Comparison of ENCODE assay signal across 28 cellular contexts in genomic region chr12:112564160-112564559, GRCh38.
DNase-seq lines count a peak whose midpoint lies in the region; ATAC-seq, FAIRE-seq and TF ChIP-seq lines count a peak whose summit lies in the region.
"Had no signal": no experiment of that assay in that cellular context is flagged by ENCODE, and none has a peak within 500 bp of the region (broad histone marks: within the 10 kb centered on the region; RNA-seq: fewer than 3 reads in every experiment).

No MANE protein-coding gene starts in this region.

- BruUV-seq in OCI-LY7 (replicated peaks; lab: Mats Ljungman, UMichigan), result no TSS peak

- intact Hi-C loops in activated CD4-positive, alpha-beta T cell treated with anti-CD3 and anti-CD28 coated beads for 36 hours (cut with DNase I, micrococcal nuclease), result no loop called here
- intact Hi-C loops in activated CD4-positive, alpha-beta T cell treated with anti-CD3 and anti-CD28 coated beads, Interleukin-2, amount 10 ng/mL, durations not matched to agents 24 days and 14 days (cut with micrococcal nuclease), result no loop called here
- intact Hi-C loops in OCI-LY7 (cut with micrococcal nuclease; ENCODE audit: unreplicated experiment), result no loop called here
- intact Hi-C loops in Right ventricle myocardium inferior (cut with DNase I), result no loop called here

- FAIRE-seq in urothelium cell line (lab: Jason Lieb, UNC), result no peak

- H3K36me3 Mint-ChIP-seq in activated CD4-positive, alpha-beta T cell treated with anti-CD3 and anti-CD28 coated beads for 36 hours (ENCODE audit: low read depth), result no peaks in the 10 kb centered on the region
- no peaks in the 10 kb centered on the region for H3K36me3 Mint-ChIP-seq in activated CD4-positive, alpha-beta T cell treated with anti-CD3 and anti-CD28 coated beads, Interleukin-2, amount 10 ng/mL, durations not matched to agents 24 days and 14 days (ENCODE audit: low read depth)
- H3K36me3 Mint-ChIP-seq in mesothelial cell of epicardium, result no peaks in the 10 kb centered on the region
- H3K36me3 Mint-ChIP-seq: activated CD4-positive, alpha-beta memory T cell treated with anti-CD3 and anti-CD28 coated beads for 36 hours had no signal

- H2AFZ ChIP-seq in OCI-LY7 (ENCODE audit: low read length), result no peak overlapping the region

- no peak for ATAC-seq in activated CD4-positive, alpha-beta T cell treated with anti-CD3 and anti-CD28 coated beads for 36 hours
- no peak for ATAC-seq in Right ventricle myocardium inferior
- ATAC-seq: body of pancreas, gastroesophageal sphincter had no signal

- H3K79me2 ChIP-seq in OCI-LY7 (ENCODE audit: insufficient read depth, low read depth, low read length), result no peaks in the 10 kb centered on the region

- H3K36me3 ChIP-seq in OCI-LY7 (ENCODE audit: insufficient read depth, low read length), result no peaks in the 10 kb centered on the region
- H3K36me3 ChIP-seq: BLaER1, esophagus muscularis mucosa, gastroesophageal sphincter, stomach, transverse colon had no signal

- no peak overlapping the region for H3K27ac Mint-ChIP-seq in activated CD4-positive, alpha-beta T cell treated with anti-CD3 and anti-CD28 coated beads for 36 hours
- no peak overlapping the region for H3K27ac Mint-ChIP-seq in activated CD4-positive, alpha-beta T cell treated with anti-CD3 and anti-CD28 coated beads, Interleukin-2, amount 10 ng/mL, durations not matched to agents 24 days and 14 days
- H3K27ac Mint-ChIP-seq in mesothelial cell of epicardium, result no peak overlapping the region
- H3K27ac Mint-ChIP-seq: activated CD4-positive, alpha-beta memory T cell treated with anti-CD3 and anti-CD28 coated beads for 36 hours; T-helper 2 cell treated with Interferon-gamma antibody and Interleukin-4, amounts not matched to agents 5 μg/mL and 100 μg/mL, for 36 hours had no signal

- H3K9me2 ChIP-seq in OCI-LY7 (ENCODE audit: insufficient read depth, low read length), result no peaks in the 10 kb centered on the region

- no peaks in the 10 kb centered on the region for H3K9me3 ChIP-seq in OCI-LY7 (ENCODE audit: low read length)
- H3K9me3 ChIP-seq: body of pancreas, esophagus muscularis mucosa, gastroesophageal sphincter, stomach, transverse colon had no signal

- H3K4me3 Mint-ChIP-seq in activated CD4-positive, alpha-beta T cell treated with anti-CD3 and anti-CD28 coated beads for 36 hours, result no peak overlapping the region
- no peak overlapping the region for H3K4me3 Mint-ChIP-seq in activated CD4-positive, alpha-beta T cell treated with anti-CD3 and anti-CD28 coated beads, Interleukin-2, amount 10 ng/mL, durations not matched to agents 24 days and 14 days
- no peak overlapping the region for H3K4me3 Mint-ChIP-seq in mesothelial cell of epicardium
- H3K4me3 Mint-ChIP-seq: activated CD4-positive, alpha-beta memory T cell treated with anti-CD3 and anti-CD28 coated beads for 36 hours; T-helper 2 cell treated with Interferon-gamma antibody and Interleukin-4, amounts not matched to agents 5 μg/mL and 100 μg/mL, for 36 hours had no signal

- H4K20me1 ChIP-seq in OCI-LY7 (ENCODE audit: insufficient read depth, low read length), result no peaks in the 10 kb centered on the region
- H4K20me1 ChIP-seq: BLaER1 had no signal

- no peak overlapping the region for H3K27ac ChIP-seq in OCI-LY7 (ENCODE audit: low read depth, low read length, poor library complexity, severe bottlenecking)
- H3K27ac ChIP-seq: BLaER1, body of pancreas, esophagus muscularis mucosa, gastroesophageal sphincter, SK-N-MC, stomach, transverse colon, VCaP had no signal

- no peak for TF ChIP-seq POLR2A in erythroblast (IDR thresholded peaks at IDR 0.05; ENCODE audit: low read length)

- H3K4me2 ChIP-seq in OCI-LY7 (ENCODE audit: low read length), result no peak overlapping the region
- H3K4me2 ChIP-seq: BLaER1, smooth muscle cell had no signal

- no peaks in the 10 kb centered on the region for H3K4me1 Mint-ChIP-seq in activated CD4-positive, alpha-beta T cell treated with anti-CD3 and anti-CD28 coated beads for 36 hours
- H3K4me1 Mint-ChIP-seq in activated CD4-positive, alpha-beta T cell treated with anti-CD3 and anti-CD28 coated beads, Interleukin-2, amount 10 ng/mL, durations not matched to agents 24 days and 14 days, result peaks cover 1% of the 10 kb centered on the region
- H3K4me1 Mint-ChIP-seq in mesothelial cell of epicardium, result no peaks in the 10 kb centered on the region

- CTCF ChIA-PET in activated CD4-positive, alpha-beta T cell treated with anti-CD3 and anti-CD28 coated beads for 36 hours (lab: Charles Lee), result interaction anchor here (0.6 kb wide), 1 partner anchor 340 kb away, joined by 3 read pairs; no protein-coding TSS in a partner anchor
- CTCF ChIA-PET in OCI-LY7 (lab: Charles Lee; ENCODE audit: unreplicated experiment), result no interaction called here

- no peaks in the 10 kb centered on the region for H3K4me1 ChIP-seq in OCI-LY7 (ENCODE audit: insufficient read depth, low read length, poor library complexity, severe bottlenecking)
- H3K4me1 ChIP-seq: body of pancreas, esophagus muscularis mucosa, gastroesophageal sphincter, stomach, transverse colon had no signal

- H3K9me3 Mint-ChIP-seq in activated CD4-positive, alpha-beta T cell treated with anti-CD3 and anti-CD28 coated beads for 36 hours (ENCODE audit: low read depth), result no peaks in the 10 kb centered on the region
- no peaks in the 10 kb centered on the region for H3K9me3 Mint-ChIP-seq in activated CD4-positive, alpha-beta T cell treated with anti-CD3 and anti-CD28 coated beads, Interleukin-2, amount 10 ng/mL, durations not matched to agents 24 days and 14 days
- peaks cover 3% of the 10 kb centered on the region for H3K9me3 Mint-ChIP-seq in mesothelial cell of epicardium
- H3K9me3 Mint-ChIP-seq: activated CD4-positive, alpha-beta memory T cell treated with anti-CD3 and anti-CD28 coated beads for 36 hours; T-helper 2 cell treated with Interferon-gamma antibody and Interleukin-4, amounts not matched to agents 5 μg/mL and 100 μg/mL, for 36 hours had no signal

- peak; percentile 14 for DNase-seq in activated CD4-positive, alpha-beta T cell treated with anti-CD3 and anti-CD28 coated beads for 36 hours
- no peak for DNase-seq in activated CD4-positive, alpha-beta T cell treated with anti-CD3 and anti-CD28 coated beads, Interleukin-2, amount 10 ng/mL, durations not matched to agents 24 days and 14 days
- no peak for DNase-seq in GM20000 (ENCODE audit: low spot score)
- DNase-seq in OCI-LY7 (ENCODE audit: low spot score), result no peak
- no peak for DNase-seq in mesothelial cell of epicardium (ENCODE audit: low spot score in 2 of 2, unreplicated experiment in 2 of 2)
- no peak for DNase-seq in erythroblast (lab: John Stamatoyannopoulos, UW)
- no peak for DNase-seq in Right ventricle myocardium inferior (ENCODE audit: missing footprints)
- no peak for DNase-seq in urothelium cell line (ENCODE audit: low spot score)
- DNase-seq: activated CD4-positive, alpha-beta memory T cell treated with anti-CD3 and anti-CD28 coated beads for 36 hours; activated gamma-delta T cell treated with Interleukin-2 at 50 U/mL for 16 hours; activated T-cell treated with anti-CD3 and anti-CD28 coated beads, Interleukin-2, amount 50 U/mL, for 1 hour; body of pancreas; effector CD4-positive, alpha-beta T cell; NCI-H1092 treated with DMSO at 0.1 percent for 48 hours; NCI-H2029 treated with DMSO at 0.1 percent for 48 hours; NK-92 treated with Interleukin-12 subunit alpha and Interleukin-12 subunit beta, amount 100 ng/mL, for 24 hours; RPMI8226; stimulated activated CD4-positive, alpha-beta T cell treated with anti-CD3 and anti-CD28 coated beads, Interleukin-4, amount 100 ng/mL, for 24 hours; stomach; transverse colon had no signal

- POLR2A ChIA-PET in activated CD4-positive, alpha-beta T cell treated with anti-CD3 and anti-CD28 coated beads for 36 hours (lab: Charles Lee), result no interaction called here
- POLR2A ChIA-PET in OCI-LY7 (lab: Charles Lee), result no interaction called here

- H3K4me3 ChIP-seq in OCI-LY7 (ENCODE audit: low read depth, low read length, poor library complexity, severe bottlenecking), result no peak overlapping the region
- H3K4me3 ChIP-seq: BLaER1, body of pancreas, esophagus muscularis mucosa, gastroesophageal sphincter, lung, SK-N-MC, smooth muscle cell, stomach, transverse colon had no signal

- TF ChIP-seq CTCF in GM20000 (IDR thresholded peaks at IDR 0.05; ENCODE audit: extremely low read depth, missing control alignments), result peak; percentile 4
- peak; percentile 48 for TF ChIP-seq CTCF in OCI-LY7 (conservative IDR thresholded peaks at IDR 0.05; ENCODE audit: low read length)
- TF ChIP-seq CTCF in mesothelial cell of epicardium (IDR thresholded peaks at IDR 0.05; ENCODE audit: unreplicated experiment), result peak; percentile 18

- H3K27me3 Mint-ChIP-seq in activated CD4-positive, alpha-beta T cell treated with anti-CD3 and anti-CD28 coated beads for 36 hours, result peaks cover 7% of the 10 kb centered on the region
- H3K27me3 Mint-ChIP-seq in activated CD4-positive, alpha-beta T cell treated with anti-CD3 and anti-CD28 coated beads, Interleukin-2, amount 10 ng/mL, durations not matched to agents 24 days and 14 days, result peaks cover 10% of the 10 kb centered on the region
- H3K27me3 Mint-ChIP-seq in mesothelial cell of epicardium (ENCODE audit: low read depth), result peaks cover 34% of the 10 kb centered on the region
